In genomic region chr20:44810061-44810390, GRCh38 we compare ENCODE assay signal across 12 cellular contexts. TPM values are rescaled to one million over a fixed set of nuclear protein-coding genes. Genes with fewer than 3 reads are reported as not detected.
DNase-seq lines count a peak whose midpoint lies in the region; ATAC-seq, FAIRE-seq and TF ChIP-seq lines count a peak whose summit lies in the region.
"Had no signal": no experiment of that assay in that cellular context is flagged by ENCODE, and none has a peak within 500 bp of the region (broad histone marks: within the 10 kb centered on the region; RNA-seq: fewer than 3 reads in every experiment).

No MANE protein-coding gene starts in this region.

- no peak overlapping the region for H3K4ac ChIP-seq in H1 (replicated peaks; ENCODE audit: insufficient read length, low read depth, low read length)

- in situ Hi-C loops in KBM-7 (cut with MboI; ENCODE audit: low pct_unique_long_range_greater_than_20kb, low sequenced_read_pairs): no loop called here

- POLR2A ChIA-PET in CD8-positive, alpha-beta T cell (lab: Charles Lee): no interaction called here
- POLR2A ChIA-PET in H1 (lab: Charles Lee; ENCODE audit: partially characterized antibody): no interaction called here

- no peak overlapping the region for H2BK5ac ChIP-seq in H1 (ENCODE audit: low read depth, low read length)

- TF ChIP-seq CTCF in CD8-positive, alpha-beta T cell (IDR thresholded peaks at IDR 0.05): no peak
- TF ChIP-seq CTCF in H1 (IDR thresholded peaks at IDR 0.05; ENCODE audit: control extremely low read depth in 1 of 3, insufficient read depth in 1 of 3, low read depth in 1 of 3, low read length in 3 of 3) (no peak), neural progenitor cell (IDR thresholded peaks at IDR 0.05) (no peak)

- H3K36me3 Mint-ChIP-seq in CD8-positive, alpha-beta T cell: no peaks in the 10 kb centered on the region
- peaks cover 3% of the 10 kb centered on the region for H3K36me3 Mint-ChIP-seq in neural progenitor cell
- no peaks in the 10 kb centered on the region for H3K36me3 Mint-ChIP-seq in natural killer cell treated with Interleukin-12 subunit alpha and Interleukin-12 subunit beta and Interleukin-15 and Interleukin-18, amount 100 ng/mL, for 72 hours
- H3K36me3 Mint-ChIP-seq: CD4-positive, CD25-positive, alpha-beta regulatory T cell had no signal

- H3K23ac ChIP-seq in H1 (ENCODE audit: insufficient read length): no peak overlapping the region

- peak overlapping the region; percentile 50 for H3K4me3 Mint-ChIP-seq in CD8-positive, alpha-beta T cell
- peak overlapping the region; percentile 81 for H3K4me3 Mint-ChIP-seq in neural progenitor cell
- no peak overlapping the region for H3K4me3 Mint-ChIP-seq in natural killer cell treated with Interleukin-12 subunit alpha and Interleukin-12 subunit beta and Interleukin-15 and Interleukin-18, amount 100 ng/mL, for 72 hours
- H3K4me3 Mint-ChIP-seq: HFFc6 had no signal

- H3F3A ChIP-seq in neural progenitor cell (ENCODE audit: low read depth): peaks cover 9% of the 10 kb centered on the region

- H3K18ac ChIP-seq in H1 (ENCODE audit: extremely low read depth, low read length): no peak overlapping the region; the same call in none of the 2 replicates

- no peak overlapping the region for H2AK5ac ChIP-seq in H1 (ENCODE audit: low read depth, low read length)

- H3K79me1 ChIP-seq in H1 (ENCODE audit: low read depth, low read length): peaks cover 6% of the 10 kb centered on the region; the same call in 1 of the 2 replicates

- no peaks in the 10 kb centered on the region for H3K9me3 Mint-ChIP-seq in CD8-positive, alpha-beta T cell
- no peaks in the 10 kb centered on the region for H3K9me3 Mint-ChIP-seq in neural progenitor cell
- H3K9me3 Mint-ChIP-seq in natural killer cell treated with Interleukin-12 subunit alpha and Interleukin-12 subunit beta and Interleukin-15 and Interleukin-18, amount 100 ng/mL, for 72 hours: no peaks in the 10 kb centered on the region

- DNase-seq in CD8-positive, alpha-beta T cell: no peak
- peak in 1 of 2 experiments; percentile 54 for DNase-seq in H1 (ENCODE audit: low read depth in 1 of 2, low spot score in 2 of 2)
- no peak for DNase-seq in neural progenitor cell (ENCODE audit: low spot score)
- no peak for DNase-seq in KBM-7
- DNase-seq in natural killer cell treated with Interleukin-12 subunit alpha and Interleukin-12 subunit beta and Interleukin-15 and Interleukin-18, amount 100 ng/mL, for 72 hours (ENCODE audit: low spot score): no peak
- no peak for DNase-seq in HPDE6-E6E7 (ENCODE audit: extremely low spot score)
- DNase-seq: CD4-positive, CD25-positive, alpha-beta regulatory T cell; HFFc6; RPMI8226; small intestine had no signal

- peaks cover 5 to 16% of the 10 kb centered on the region in 2 experiments for H4K20me1 ChIP-seq in H1 (replicated peaks in 1 of 2; ENCODE audit: control insufficient read depth in 1 of 2, insufficient read depth in 2 of 2, low read length in 2 of 2)
- H4K20me1 ChIP-seq in neural progenitor cell (ENCODE audit: low read depth): peaks cover 34% of the 10 kb centered on the region

- H3K27ac Mint-ChIP-seq in CD8-positive, alpha-beta T cell: no peak overlapping the region
- no peak overlapping the region for H3K27ac Mint-ChIP-seq in neural progenitor cell
- no peak overlapping the region for H3K27ac Mint-ChIP-seq in natural killer cell treated with Interleukin-12 subunit alpha and Interleukin-12 subunit beta and Interleukin-15 and Interleukin-18, amount 100 ng/mL, for 72 hours
- H3K27ac Mint-ChIP-seq: CD4-positive, CD25-positive, alpha-beta regulatory T cell; HFFc6 had no signal

- H2BK15ac ChIP-seq in H1 (ENCODE audit: low read length): no peak overlapping the region

- no peak for TF ChIP-seq EP300 in H1 (IDR thresholded peaks at IDR 0.05; ENCODE audit: borderline replicate concordance in 1 of 2, low read depth in 2 of 2, low read length in 2 of 2)

- H3K36me3 ChIP-seq in CD8-positive, alpha-beta T cell (ENCODE audit: insufficient read depth, low read length): no peaks in the 10 kb centered on the region
- H3K36me3 ChIP-seq in HUES48 (ENCODE audit: control insufficient read depth, insufficient read depth, low read length) (no peaks in the 10 kb centered on the region), H1 (ENCODE audit: control insufficient read depth in 2 of 4, insufficient read depth in 4 of 4, low read length in 3 of 4) (no peaks in the 10 kb centered on the region), neural progenitor cell (no peaks in the 10 kb centered on the region)

- intact Hi-C loops in CD8-positive, alpha-beta T cell (cut with DNase I, micrococcal nuclease): no loop called here

- no peak for TF ChIP-seq RAD21 in H1 (IDR thresholded peaks at IDR 0.05 in 1 of 2, conservative IDR thresholded peaks at IDR 0.05 in 1 of 2; ENCODE audit: low read depth in 2 of 2, low read length in 2 of 2)

- H2BK12ac ChIP-seq in H1 (ENCODE audit: low read depth, low read length): no peak overlapping the region

- TF ChIP-seq POLR2A in H1 (IDR thresholded peaks at IDR 0.05; ENCODE audit: control extremely low read depth in 1 of 2, low read depth in 2 of 2, low read length in 2 of 2): no peak

- H3K79me2 ChIP-seq in H1 (ENCODE audit: control insufficient read depth in 1 of 2, insufficient read depth in 2 of 2, low read length in 2 of 2): peaks cover 0 to 23% of the 10 kb centered on the region in 2 experiments; a peak in 1 of 4 replicates
- H3K79me2 ChIP-seq in neural progenitor cell (ENCODE audit: low read depth): no peaks in the 10 kb centered on the region

- no peaks in the 10 kb centered on the region for H3K4me1 ChIP-seq in CD8-positive, alpha-beta T cell (ENCODE audit: insufficient read depth, low read length)
- H3K4me1 ChIP-seq in HUES48 (ENCODE audit: control insufficient read depth, insufficient read depth, low read length) (peaks cover 12% of the 10 kb centered on the region; the same call in 1 of the 2 replicates), H1 (replicated peaks in 1 of 4; ENCODE audit: control insufficient read depth in 3 of 4, insufficient read depth in 4 of 4, low read length in 3 of 4) (peaks cover 0 to 11% (median 5%) of the 10 kb centered on the region in 4 experiments; a peak in 6 of 7 replicates), neural progenitor cell (peaks cover 13% of the 10 kb centered on the region)

- H3K27ac ChIP-seq in CD8-positive, alpha-beta T cell (ENCODE audit: low read depth, low read length): no peak overlapping the region
- H3K27ac ChIP-seq in HUES48 (ENCODE audit: low read depth, low read length): no peak overlapping the region
- H3K27ac ChIP-seq in H1 (ENCODE audit: low read depth, low read length): no peak overlapping the region
- no peak overlapping the region for H3K27ac ChIP-seq in neural progenitor cell

- H3K27me3 Mint-ChIP-seq in CD8-positive, alpha-beta T cell (ENCODE audit: low read depth): peaks cover 66% of the 10 kb centered on the region
- H3K27me3 Mint-ChIP-seq in neural progenitor cell (ENCODE audit: insufficient read depth, low read depth): peaks cover 44% of the 10 kb centered on the region
- H3K27me3 Mint-ChIP-seq in natural killer cell treated with Interleukin-12 subunit alpha and Interleukin-12 subunit beta and Interleukin-15 and Interleukin-18, amount 100 ng/mL, for 72 hours: peaks cover 50 to 51% of the 10 kb centered on the region in 2 donors

- H4K5ac ChIP-seq in H1 (ENCODE audit: insufficient read length, low read depth, low read length): no peak overlapping the region

- WGBS in H1 (ENCODE audit: extremely low coverage in 1 of 2, insufficient coverage in 1 of 2, insufficient read length in 1 of 2, insufficient replicate concordance in 2 of 2, low coverage in 1 of 2, low lambda C conversion rate in 2 of 2, missing lambda C conversion rate in 1 of 2), 2 experiments: 20% methylated on average over 3 of the region's 49 CpGs; no CpG with 5 or more reads in 1 of the 2 experiments

- no peak overlapping the region for H3K9ac ChIP-seq in HUES48 (ENCODE audit: low read depth, low read length)
- H3K9ac ChIP-seq in H1 (replicated peaks in 1 of 4; ENCODE audit: extremely low read depth in 1 of 4, low read depth in 3 of 4, low read length in 3 of 4): peak overlapping the region in 1 of 4 experiments; percentile 40; a peak in 1 of 7 replicates
- H3K9ac ChIP-seq in neural progenitor cell: no peak overlapping the region

- no peaks in the 10 kb centered on the region for H3K9me3 ChIP-seq in CD8-positive, alpha-beta T cell (ENCODE audit: low read length)
- H3K9me3 ChIP-seq in HUES48 (ENCODE audit: control insufficient read depth, insufficient read depth, low read length): no peaks in the 10 kb centered on the region
- no peaks in the 10 kb centered on the region for H3K9me3 ChIP-seq in H1 (ENCODE audit: insufficient read depth in 2 of 2, low read depth in 1 of 2, low read length in 1 of 2)
- H3K9me3 ChIP-seq in neural progenitor cell (ENCODE audit: low read depth): no peaks in the 10 kb centered on the region

- no peak overlapping the region for H3K56ac ChIP-seq in H1 (replicated peaks; ENCODE audit: insufficient read length, low read depth, low read length)

- peaks cover 13% of the 10 kb centered on the region for H3K4me1 Mint-ChIP-seq in CD8-positive, alpha-beta T cell (ENCODE audit: low read depth)
- peaks cover 33% of the 10 kb centered on the region for H3K4me1 Mint-ChIP-seq in neural progenitor cell
- H3K4me1 Mint-ChIP-seq in natural killer cell treated with Interleukin-12 subunit alpha and Interleukin-12 subunit beta and Interleukin-15 and Interleukin-18, amount 100 ng/mL, for 72 hours (ENCODE audit: low read depth in 2 of 2): peaks cover 0 to 7% of the 10 kb centered on the region in 2 donors

- no peak overlapping the region for H2BK20ac ChIP-seq in H1 (ENCODE audit: low read length)

- no peak overlapping the region for H4K8ac ChIP-seq in H1 (ENCODE audit: extremely low read depth, insufficient read depth, low read length)

- no peak overlapping the region for H3K14ac ChIP-seq in H1 (ENCODE audit: insufficient read length)

- no peak overlapping the region for H2AFZ ChIP-seq in H1 (ENCODE audit: low read length)
- H2AFZ ChIP-seq in neural progenitor cell (replicated peaks): peak overlapping the region; percentile 90

- no peak overlapping the region for H2BK120ac ChIP-seq in H1 (replicated peaks; ENCODE audit: low read depth, low read length)

- no peak for ATAC-seq in CD8-positive, alpha-beta T cell
- ATAC-seq in HG02642 (IDR thresholded peaks at IDR 0.05; ENCODE audit: poor library complexity, unreplicated experiment): no peak
- ATAC-seq in natural killer cell treated with Interleukin-12 subunit alpha and Interleukin-12 subunit beta and Interleukin-15 and Interleukin-18, amount 100 ng/mL, for 72 hours: no peak

- H3K4me2 ChIP-seq in H1 (ENCODE audit: insufficient read depth in 1 of 2, low read depth in 2 of 2, low read length in 2 of 2): peak overlapping the region; percentile 76 to 88
- H3K4me2 ChIP-seq in neural progenitor cell: peak overlapping the region; percentile 97

- CTCF ChIA-PET in CD8-positive, alpha-beta T cell (lab: Charles Lee): no interaction called here
- CTCF ChIA-PET in H1 (lab: Charles Lee; ENCODE audit: partially characterized antibody): no interaction called here

- no peak for FAIRE-seq in H1 (lab: Jason Lieb, UNC)
- FAIRE-seq: small intestine had no signal

- H4K91ac ChIP-seq in H1 (replicated peaks; ENCODE audit: insufficient read length, low read length): no peak overlapping the region

- H3K4me3 ChIP-seq in CD8-positive, alpha-beta T cell (ENCODE audit: low read depth, low read length): no peak overlapping the region
- H3K4me3 ChIP-seq in HUES48 (ENCODE audit: low read depth, low read length): peak overlapping the region; percentile 75
- H3K4me3 ChIP-seq in H1 (ENCODE audit: extremely low read depth in 1 of 4, insufficient read depth in 2 of 4, low read depth in 3 of 4, low read length in 4 of 4): peak overlapping the region; percentile 50 to 76 (median 72)
- H3K4me3 ChIP-seq in neural progenitor cell: peak overlapping the region; percentile 57

- H3K23me2 ChIP-seq in H1 (ENCODE audit: low read depth, low read length): peaks cover 8% of the 10 kb centered on the region; the same call in 1 of the 2 replicates

- H3K27me3 ChIP-seq in CD8-positive, alpha-beta T cell (ENCODE audit: insufficient read depth, low read length): peaks cover 21% of the 10 kb centered on the region
- H3K27me3 ChIP-seq in HUES48 (ENCODE audit: control insufficient read depth, insufficient read depth, low read length): peaks cover 53% of the 10 kb centered on the region
- peaks cover 6 to 34% (median 25%) of the 10 kb centered on the region in 4 experiments for H3K27me3 ChIP-seq in H1 (replicated peaks in 1 of 4; ENCODE audit: control insufficient read depth in 3 of 4, extremely low read depth in 1 of 4, insufficient read depth in 3 of 4, low read length in 3 of 4)
- H3K27me3 ChIP-seq in neural progenitor cell: peaks cover 76% of the 10 kb centered on the region

RNA-seq across cellular contexts. Expression of gene RIMS4, which starts 0.3 kb away (rescaled TPM):
- not detected for total RNA-seq in CD8-positive, alpha-beta T cell
- 44.2 and 49.8 TPM in 2 replicates for total RNA-seq in H1 (2021; fragmentation: NEBNext Ultra II Directional; extraction: Animal tissue kit (Norgen Biotek cat#: 25700))
- polyA plus RNA-seq in H1 (2011; rRNA removed): 13.3 and 18.9 TPM in 2 replicates
- 14.4 TPM for polyA plus RNA-seq in H1 (2011; cell fraction: cytosol; rRNA removed)
- 23.8 TPM for polyA plus RNA-seq in H1 (2011; cell fraction: nucleus; rRNA removed)
- 24.4 to 33.1 TPM (median 29.0 TPM) in 4 replicates for polyA plus RNA-seq in H1 (2012, experiment 1 of 2)
- polyA plus RNA-seq in H1 (2012, experiment 2 of 2): 34.8 TPM
- 10.3 TPM for polyA plus RNA-seq in H1 (2013, experiment 1 of 2)
- polyA plus RNA-seq in H1 (2013, experiment 2 of 2): 10.5 TPM
- 26.1 and 29.8 TPM in 2 replicates for polyA minus RNA-seq in H1 (2011; rRNA and poly(A)+ RNA removed)
- 23.3 TPM for polyA minus RNA-seq in H1 (2011; cell fraction: cytosol; rRNA and poly(A)+ RNA removed)
- polyA minus RNA-seq in H1 (2011; cell fraction: nucleus; rRNA and poly(A)+ RNA removed): 12.1 TPM
- 5.3 and 7.8 TPM in 2 replicates for total RNA-seq in neural progenitor cell (ENCODE audit: low replicate concordance)
- total RNA-seq in natural killer cell treated with Interleukin-12 subunit alpha and Interleukin-12 subunit beta and Interleukin-15 and Interleukin-18, amount 100 ng/mL, for 72 hours: not detected
- total RNA-seq: CD4-positive, CD25-positive, alpha-beta regulatory T cell; HFFc6 had no signal
- polyA plus RNA-seq: CD4-positive, CD25-positive, alpha-beta regulatory T cell had no signal
